In genomic region chr5:170284231-170284630, GRCh38 we compare ENCODE assay signal across 1 cellular context.
TF ChIP-seq lines count a peak whose summit lies in the region.

No MANE protein-coding gene starts in this region.

TF ChIP-seq in K562, 482 proteins besides CTCF, POLR2A, EP300 and RAD21:
- TF ChIP-seq CBX3 (IDR thresholded peaks at IDR 0.05; ENCODE audit: borderline replicate concordance in 1 of 2, low read length in 2 of 2) (peak in 1 of 2 experiments; percentile 87; a peak in 1 of 3 replicates), ZBTB33 (CRISPR knock-in tag; IDR thresholded peaks at IDR 0.05) (no peak), ZNF445 (CRISPR knock-in tag; IDR thresholded peaks at IDR 0.05; ENCODE audit: low read depth) (no peak), TRIM28 (IDR thresholded peaks at IDR 0.05) (0 out of 2 replicates have a peak, but pooled peaks have one; percentile 43), ZNF280A (IDR thresholded peaks at IDR 0.05; ENCODE audit: low read depth, partially characterized antibody) (peak; percentile 42), FOXM1 (IDR thresholded peaks at IDR 0.05; ENCODE audit: low read depth) (no peak), FOXM1 (CRISPR knock-in tag; IDR thresholded peaks at IDR 0.05; ENCODE audit: low read depth) (no peak), MIER1 (IDR thresholded peaks at IDR 0.05; ENCODE audit: low read depth) (no peak)
